1 cellular context compared by ENCODE assay signal in genomic region chr11:113532697-113533424, GRCh38.
TF ChIP-seq lines count a peak whose summit lies in the region.

No MANE protein-coding gene starts in this region.

TF ChIP-seq in H1, 55 proteins besides CTCF, POLR2A, EP300 and RAD21 (continued from another document):
- TF ChIP-seq KDM5A (IDR thresholded peaks at IDR 0.05; ENCODE audit: low read length) (no peak), YY1 (IDR thresholded peaks at IDR 0.05; ENCODE audit: low read depth, low read length) (0 out of 2 replicates have a peak, but pooled peaks have one; percentile 31)
